ENCODE assay signal across 1 cellular context in the genomic region with DNA sequence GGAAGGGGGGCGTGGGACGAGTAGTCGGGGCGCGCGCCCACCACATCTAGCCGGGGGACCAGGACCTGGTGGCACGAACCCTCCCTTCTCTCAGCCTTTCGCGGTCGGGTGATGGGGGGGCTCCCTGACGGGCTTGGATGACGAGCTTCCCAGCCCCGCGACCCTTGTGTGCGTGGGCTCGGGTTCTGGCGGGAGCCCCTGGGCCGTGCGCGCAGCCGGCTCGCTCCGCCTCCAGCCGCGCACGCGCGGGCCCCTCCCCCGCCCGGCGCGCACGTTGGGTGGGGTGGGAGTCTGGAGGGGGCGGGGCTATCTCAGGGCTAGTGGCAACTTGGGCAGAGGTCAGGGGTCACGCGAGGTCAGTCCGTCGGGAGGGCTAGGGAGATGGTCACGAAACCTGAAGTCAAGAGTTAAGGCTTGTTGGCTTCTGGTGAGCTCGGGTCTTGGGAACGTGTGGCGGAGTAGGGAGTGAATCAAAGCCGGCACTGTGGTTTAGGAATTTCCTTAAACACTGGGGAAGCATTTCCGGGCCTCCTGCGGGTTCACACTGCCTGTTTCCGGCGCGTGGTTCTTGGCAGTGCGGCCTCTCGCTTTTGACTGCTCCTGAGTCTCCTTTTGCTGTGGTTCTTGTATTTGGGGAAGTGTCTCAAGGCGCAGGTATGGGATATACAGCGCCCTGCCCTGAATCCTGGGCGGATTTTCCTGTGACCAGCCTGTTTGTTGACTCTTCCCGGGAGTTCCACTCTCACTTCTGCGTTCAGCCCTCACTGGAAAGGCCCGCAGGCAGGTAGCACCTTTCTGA.
TF ChIP-seq lines count a peak whose summit lies in the region.

Gene SRCAP (plus strand): TSS at position 356 of the 799 bp plus-strand sequence. CDS start 1,654 bp downstream, outside the sequence.

TF ChIP-seq in K562, 482 proteins besides CTCF, POLR2A, EP300 and RAD21 (continued from another document and continues in another):
- no peak for TF ChIP-seq RAD51 (IDR thresholded peaks at IDR 0.05; ENCODE audit: borderline replicate concordance, low read depth)
- TF ChIP-seq GABPB1 (CRISPR knock-in tag; IDR thresholded peaks at IDR 0.05), result peak; percentile 72; the same call in 1 of the 2 replicates
- no peak for TF ChIP-seq MEF2D (tag; conservative IDR thresholded peaks at IDR 0.05; ENCODE audit: low read depth)
- no peak for TF ChIP-seq FOXP4 (CRISPR knock-in tag; IDR thresholded peaks at IDR 0.05; ENCODE audit: borderline replicate concordance)
- no peak for TF ChIP-seq RBM17 (IDR thresholded peaks at IDR 0.05; ENCODE audit: borderline replicate concordance, low read depth, low read length)
- no peak for TF ChIP-seq MECOM (CRISPR knock-in tag; IDR thresholded peaks at IDR 0.05)
- peak; percentile 56 for TF ChIP-seq ZNF766 (CRISPR knock-in tag; conservative IDR thresholded peaks at IDR 0.05)
- no peak; the same call in 1 of the 2 replicates for TF ChIP-seq CBX1 (IDR thresholded peaks at IDR 0.05; ENCODE audit: low read depth)
- TF ChIP-seq PHF20 (IDR thresholded peaks at IDR 0.05; ENCODE audit: partially characterized antibody), result peak; percentile 36
- TF ChIP-seq, protein P1, sequence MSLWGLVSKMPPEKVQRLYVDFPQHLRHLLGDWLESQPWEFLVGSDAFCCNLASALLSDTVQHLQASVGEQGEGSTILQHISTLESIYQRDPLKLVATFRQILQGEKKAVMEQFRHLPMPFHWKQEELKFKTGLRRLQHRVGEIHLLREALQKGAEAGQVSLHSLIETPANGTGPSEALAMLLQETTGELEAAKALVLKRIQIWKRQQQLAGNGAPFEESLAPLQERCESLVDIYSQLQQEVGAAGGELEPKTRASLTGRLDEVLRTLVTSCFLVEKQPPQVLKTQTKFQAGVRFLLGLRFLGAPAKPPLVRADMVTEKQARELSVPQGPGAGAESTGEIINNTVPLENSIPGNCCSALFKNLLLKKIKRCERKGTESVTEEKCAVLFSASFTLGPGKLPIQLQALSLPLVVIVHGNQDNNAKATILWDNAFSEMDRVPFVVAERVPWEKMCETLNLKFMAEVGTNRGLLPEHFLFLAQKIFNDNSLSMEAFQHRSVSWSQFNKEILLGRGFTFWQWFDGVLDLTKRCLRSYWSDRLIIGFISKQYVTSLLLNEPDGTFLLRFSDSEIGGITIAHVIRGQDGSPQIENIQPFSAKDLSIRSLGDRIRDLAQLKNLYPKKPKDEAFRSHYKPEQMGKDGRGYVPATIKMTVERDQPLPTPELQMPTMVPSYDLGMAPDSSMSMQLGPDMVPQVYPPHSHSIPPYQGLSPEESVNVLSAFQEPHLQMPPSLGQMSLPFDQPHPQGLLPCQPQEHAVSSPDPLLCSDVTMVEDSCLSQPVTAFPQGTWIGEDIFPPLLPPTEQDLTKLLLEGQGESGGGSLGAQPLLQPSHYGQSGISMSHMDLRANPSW (CRISPR knock-in tag; IDR thresholded peaks at IDR 0.05), result 0 out of 2 replicates have a peak, but pooled peaks have one; percentile 16
- TF ChIP-seq, protein P2, sequence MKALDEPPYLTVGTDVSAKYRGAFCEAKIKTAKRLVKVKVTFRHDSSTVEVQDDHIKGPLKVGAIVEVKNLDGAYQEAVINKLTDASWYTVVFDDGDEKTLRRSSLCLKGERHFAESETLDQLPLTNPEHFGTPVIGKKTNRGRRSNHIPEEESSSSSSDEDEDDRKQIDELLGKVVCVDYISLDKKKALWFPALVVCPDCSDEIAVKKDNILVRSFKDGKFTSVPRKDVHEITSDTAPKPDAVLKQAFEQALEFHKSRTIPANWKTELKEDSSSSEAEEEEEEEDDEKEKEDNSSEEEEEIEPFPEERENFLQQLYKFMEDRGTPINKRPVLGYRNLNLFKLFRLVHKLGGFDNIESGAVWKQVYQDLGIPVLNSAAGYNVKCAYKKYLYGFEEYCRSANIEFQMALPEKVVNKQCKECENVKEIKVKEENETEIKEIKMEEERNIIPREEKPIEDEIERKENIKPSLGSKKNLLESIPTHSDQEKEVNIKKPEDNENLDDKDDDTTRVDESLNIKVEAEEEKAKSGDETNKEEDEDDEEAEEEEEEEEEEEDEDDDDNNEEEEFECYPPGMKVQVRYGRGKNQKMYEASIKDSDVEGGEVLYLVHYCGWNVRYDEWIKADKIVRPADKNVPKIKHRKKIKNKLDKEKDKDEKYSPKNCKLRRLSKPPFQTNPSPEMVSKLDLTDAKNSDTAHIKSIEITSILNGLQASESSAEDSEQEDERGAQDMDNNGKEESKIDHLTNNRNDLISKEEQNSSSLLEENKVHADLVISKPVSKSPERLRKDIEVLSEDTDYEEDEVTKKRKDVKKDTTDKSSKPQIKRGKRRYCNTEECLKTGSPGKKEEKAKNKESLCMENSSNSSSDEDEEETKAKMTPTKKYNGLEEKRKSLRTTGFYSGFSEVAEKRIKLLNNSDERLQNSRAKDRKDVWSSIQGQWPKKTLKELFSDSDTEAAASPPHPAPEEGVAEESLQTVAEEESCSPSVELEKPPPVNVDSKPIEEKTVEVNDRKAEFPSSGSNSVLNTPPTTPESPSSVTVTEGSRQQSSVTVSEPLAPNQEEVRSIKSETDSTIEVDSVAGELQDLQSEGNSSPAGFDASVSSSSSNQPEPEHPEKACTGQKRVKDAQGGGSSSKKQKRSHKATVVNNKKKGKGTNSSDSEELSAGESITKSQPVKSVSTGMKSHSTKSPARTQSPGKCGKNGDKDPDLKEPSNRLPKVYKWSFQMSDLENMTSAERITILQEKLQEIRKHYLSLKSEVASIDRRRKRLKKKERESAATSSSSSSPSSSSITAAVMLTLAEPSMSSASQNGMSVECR (CRISPR knock-in tag; IDR thresholded peaks at IDR 0.05), result peak; percentile 77
- no peak for TF ChIP-seq RBM22 (IDR thresholded peaks at IDR 0.05; ENCODE audit: low read depth, low read length, poor library complexity, severe bottlenecking)
- no peak for TF ChIP-seq RCOR1 (IDR thresholded peaks at IDR 0.05; ENCODE audit: borderline replicate concordance in 1 of 2, low read depth in 2 of 2, low read length in 2 of 2)
- TF ChIP-seq U2AF2 (optimal IDR thresholded peaks at IDR 0.05; ENCODE audit: low read depth, low read length), result no peak
- TF ChIP-seq TBL1XR1 (IDR thresholded peaks at IDR 0.05; ENCODE audit: low read length in 2 of 2), result no peak
- 0 out of 2 replicates have a peak, but pooled peaks have one; percentile 40 for TF ChIP-seq RFX5 (IDR thresholded peaks at IDR 0.05; ENCODE audit: low read depth, low read length)
- TF ChIP-seq NCOR1 (IDR thresholded peaks at IDR 0.05), result peak; percentile 74
- TF ChIP-seq, protein P3, sequence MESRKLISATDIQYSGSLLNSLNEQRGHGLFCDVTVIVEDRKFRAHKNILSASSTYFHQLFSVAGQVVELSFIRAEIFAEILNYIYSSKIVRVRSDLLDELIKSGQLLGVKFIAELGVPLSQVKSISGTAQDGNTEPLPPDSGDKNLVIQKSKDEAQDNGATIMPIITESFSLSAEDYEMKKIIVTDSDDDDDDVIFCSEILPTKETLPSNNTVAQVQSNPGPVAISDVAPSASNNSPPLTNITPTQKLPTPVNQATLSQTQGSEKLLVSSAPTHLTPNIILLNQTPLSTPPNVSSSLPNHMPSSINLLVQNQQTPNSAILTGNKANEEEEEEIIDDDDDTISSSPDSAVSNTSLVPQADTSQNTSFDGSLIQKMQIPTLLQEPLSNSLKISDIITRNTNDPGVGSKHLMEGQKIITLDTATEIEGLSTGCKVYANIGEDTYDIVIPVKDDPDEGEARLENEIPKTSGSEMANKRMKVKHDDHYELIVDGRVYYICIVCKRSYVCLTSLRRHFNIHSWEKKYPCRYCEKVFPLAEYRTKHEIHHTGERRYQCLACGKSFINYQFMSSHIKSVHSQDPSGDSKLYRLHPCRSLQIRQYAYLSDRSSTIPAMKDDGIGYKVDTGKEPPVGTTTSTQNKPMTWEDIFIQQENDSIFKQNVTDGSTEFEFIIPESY (CRISPR knock-in tag; IDR thresholded peaks at IDR 0.05), result peak; percentile 47; the same call in 1 of the 2 replicates
- no peak for TF ChIP-seq STAT5B (CRISPR knock-in tag; IDR thresholded peaks at IDR 0.05)
- no peak for TF ChIP-seq CBX5 (IDR thresholded peaks at IDR 0.05; ENCODE audit: borderline replicate concordance, low read depth)
- TF ChIP-seq EGR1 (conservative IDR thresholded peaks at IDR 0.05), result peak; percentile 54
- TF ChIP-seq DLX4 (CRISPR knock-in tag; IDR thresholded peaks at IDR 0.05), result no peak
- TF ChIP-seq BRD4 (IDR thresholded peaks at IDR 0.05), result no peak
- no peak for TF ChIP-seq ZC3H8 (IDR thresholded peaks at IDR 0.05)
- 0 out of 2 replicates have a peak, but pooled peaks have one; percentile 78 for TF ChIP-seq ATF6 (CRISPR knock-in tag; IDR thresholded peaks at IDR 0.05)
- TF ChIP-seq, protein P4, sequence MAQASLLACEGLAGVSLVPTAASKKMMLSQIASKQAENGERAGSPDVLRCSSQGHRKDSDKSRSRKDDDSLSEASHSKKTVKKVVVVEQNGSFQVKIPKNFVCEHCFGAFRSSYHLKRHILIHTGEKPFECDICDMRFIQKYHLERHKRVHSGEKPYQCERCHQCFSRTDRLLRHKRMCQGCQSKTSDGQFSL (CRISPR knock-in tag; IDR thresholded peaks at IDR 0.05), result no peak
- TF ChIP-seq, protein P4 (tag; IDR thresholded peaks at IDR 0.05), result no peak
- no peak for TF ChIP-seq CBFA2T3 (IDR thresholded peaks at IDR 0.05)
- no peak for TF ChIP-seq CBX8 (IDR thresholded peaks at IDR 0.05; ENCODE audit: borderline replicate concordance, extremely low read depth, low read depth, low read length, poor library complexity, severe bottlenecking)
- TF ChIP-seq, protein P5, sequence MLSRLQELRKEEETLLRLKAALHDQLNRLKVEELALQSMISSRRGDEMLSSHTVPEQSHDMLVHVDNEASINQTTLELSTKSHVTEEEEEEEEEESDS (CRISPR knock-in tag; IDR thresholded peaks at IDR 0.05), result no peak
- TF ChIP-seq, protein P6, sequence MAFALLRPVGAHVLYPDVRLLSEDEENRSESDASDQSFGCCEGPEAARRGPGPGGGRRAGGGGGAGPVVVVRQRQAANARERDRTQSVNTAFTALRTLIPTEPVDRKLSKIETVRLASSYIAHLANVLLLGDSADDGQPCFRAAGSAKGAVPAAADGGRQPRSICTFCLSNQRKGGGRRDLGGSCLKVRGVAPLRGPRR (CRISPR knock-in tag; IDR thresholded peaks at IDR 0.05), result peak; percentile 4; the same call in 1 of the 2 replicates
- peak in 1 of 2 experiments; percentile 27; a peak in 2 of 4 replicates for TF ChIP-seq MAZ (CRISPR knock-in tag; conservative IDR thresholded peaks at IDR 0.05 in 1 of 2, IDR thresholded peaks at IDR 0.05 in 1 of 2)
- TF ChIP-seq GMEB1 (CRISPR knock-in tag; IDR thresholded peaks at IDR 0.05), result peak; percentile 83
- no peak for TF ChIP-seq SRF (CRISPR knock-in tag; IDR thresholded peaks at IDR 0.05)
- TF ChIP-seq NUFIP1 (IDR thresholded peaks at IDR 0.05; ENCODE audit: partially characterized antibody), result no peak
- TF ChIP-seq BHLHE40 (IDR thresholded peaks at IDR 0.05; ENCODE audit: low read length), result peak; percentile 77
- peak; percentile 99 for TF ChIP-seq NR2C1 (IDR thresholded peaks at IDR 0.05)
- peak; percentile 99 for TF ChIP-seq NR2C1 (tag; IDR thresholded peaks at IDR 0.05)
- no peak for TF ChIP-seq FOXA1 (IDR thresholded peaks at IDR 0.05; ENCODE audit: borderline replicate concordance)
- no peak for TF ChIP-seq NFXL1 (CRISPR knock-in tag; IDR thresholded peaks at IDR 0.05)
- peak; percentile 54; the same call in 1 of the 2 replicates for TF ChIP-seq ZNF197 (CRISPR knock-in tag; IDR thresholded peaks at IDR 0.05; ENCODE audit: low read depth)
- TF ChIP-seq PHF8 (IDR thresholded peaks at IDR 0.05; ENCODE audit: borderline replicate concordance, low read length), result no peak; the same call in 1 of the 2 replicates
- TF ChIP-seq WHSC1 (IDR thresholded peaks at IDR 0.05; ENCODE audit: low read length), result no peak
- TF ChIP-seq TAF7 (tag; IDR thresholded peaks at IDR 0.05), result peak; percentile 19; the same call in 1 of the 2 replicates
- peak; percentile 71; the same call in 1 of the 2 replicates for TF ChIP-seq ZC3H4 (CRISPR knock-in tag; IDR thresholded peaks at IDR 0.05; ENCODE audit: borderline replicate concordance)
